ENCODE assay signal across 22 cellular contexts in the genomic region with DNA sequence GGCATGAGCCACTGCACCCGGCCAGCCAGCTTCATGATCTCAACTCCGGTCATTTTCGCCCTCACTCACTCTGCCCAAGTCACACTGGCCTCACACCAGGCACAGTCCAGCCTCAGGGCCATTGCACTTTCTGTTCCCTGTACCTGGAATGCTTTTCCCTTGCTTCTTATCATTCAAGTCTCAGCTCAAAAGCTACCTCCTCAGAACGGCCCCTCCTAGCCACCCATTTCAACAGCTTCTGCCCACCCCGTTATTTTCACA. TPM values are rescaled to one million over a fixed set of nuclear protein-coding genes. Genes with fewer than 3 reads are reported as not detected.
DNase-seq lines count a peak whose midpoint lies in the region; ATAC-seq and TF ChIP-seq lines count a peak whose summit lies in the region.
"Had no signal": no experiment of that assay in that cellular context is flagged by ENCODE, and none has a peak within 500 bp of the region (broad histone marks: within the 10 kb centered on the region; RNA-seq: fewer than 3 reads in every experiment).

No MANE protein-coding gene starts in this region.

- peaks cover 12% of the 10 kb centered on the region for H3K4me1 ChIP-seq in osteoblast (ENCODE audit: insufficient read depth, low read length)

- DNase-seq in stimulated activated naive CD8-positive, alpha-beta T cell treated with anti-CD3 and anti-CD28 coated beads, Interleukin-15, Interleukin-2, amounts not matched to agents 100 U/mL and 50 U/mL, for 24 hours: no peak
- DNase-seq in T-cell (no peak), memory B cell (ENCODE audit: low spot score in 2 of 2) (no peak), type B pancreatic cell (ENCODE audit: extremely low spot score, unreplicated experiment) (no peak), osteoblast (ENCODE audit: insufficient read length, low spot score, missing footprints) (no peak)
- DNase-seq: CD8-positive, alpha-beta T cell; GDM1; H9; NCI-H1105; NCI-H146; NCI-H2029; NCI-H510A treated with DMSO at 0.1 percent for 48 hours; NCI-H774; NK-92 treated with Interleukin-12 subunit alpha and Interleukin-12 subunit beta, amount 100 ng/mL, for 24 hours; SJCRH30 had no signal

- peaks cover 45% of the 10 kb centered on the region for H3K27me3 ChIP-seq in osteoblast (ENCODE audit: insufficient read depth, low read length)

- peaks cover 19% of the 10 kb centered on the region for H3K4me1 Mint-ChIP-seq in stimulated activated naive CD8-positive, alpha-beta T cell treated with anti-CD3 and anti-CD28 coated beads, Interleukin-15, Interleukin-2, amounts not matched to agents 100 ng/mL and 50 ng/mL, for 24 hours (ENCODE audit: low read depth)
- H3K4me1 Mint-ChIP-seq in T-cell (peaks cover 40 to 46% (median 43%) of the 10 kb centered on the region in 3 donors), memory B cell (peaks cover 24% of the 10 kb centered on the region), type B pancreatic cell (ENCODE audit: unreplicated experiment) (peaks cover 24% of the 10 kb centered on the region)

- H3K9me3 Mint-ChIP-seq in stimulated activated naive CD8-positive, alpha-beta T cell treated with anti-CD3 and anti-CD28 coated beads, Interleukin-15, Interleukin-2, amounts not matched to agents 100 ng/mL and 50 ng/mL, for 24 hours: no peaks in the 10 kb centered on the region
- H3K9me3 Mint-ChIP-seq in T-cell (no peaks in the 10 kb centered on the region), memory B cell (no peaks in the 10 kb centered on the region), type B pancreatic cell (no peaks in the 10 kb centered on the region)
- H3K9me3 Mint-ChIP-seq: CD8-positive, alpha-beta T cell; H9 had no signal

- no peak overlapping the region for H2AFZ ChIP-seq in osteoblast (ENCODE audit: low read length)
- H2AFZ ChIP-seq: GM23248 had no signal

- no peak overlapping the region for H3K4me3 Mint-ChIP-seq in stimulated activated naive CD8-positive, alpha-beta T cell treated with anti-CD3 and anti-CD28 coated beads, Interleukin-15, Interleukin-2, amounts not matched to agents 100 ng/mL and 50 ng/mL, for 24 hours
- H3K4me3 Mint-ChIP-seq in T-cell (no peak overlapping the region), memory B cell (peak overlapping the region; percentile 0), type B pancreatic cell (peak overlapping the region; percentile 70)

- peak overlapping the region; percentile 22 for H3K27ac Mint-ChIP-seq in stimulated activated naive CD8-positive, alpha-beta T cell treated with anti-CD3 and anti-CD28 coated beads, Interleukin-15, Interleukin-2, amounts not matched to agents 100 ng/mL and 50 ng/mL, for 24 hours
- peak overlapping the region; percentile 16 to 66 for H3K27ac Mint-ChIP-seq in T-cell
- H3K27ac Mint-ChIP-seq in memory B cell: no peak overlapping the region
- H3K27ac Mint-ChIP-seq in type B pancreatic cell: peak overlapping the region; percentile 70
- H3K27ac Mint-ChIP-seq: CD8-positive, alpha-beta T cell; H9 had no signal

- H3K36me3 ChIP-seq in osteoblast (ENCODE audit: insufficient read depth, low read length): no peaks in the 10 kb centered on the region
- H3K36me3 ChIP-seq: BLaER1, SJCRH30 had no signal

- no peak for ATAC-seq in stimulated activated naive CD8-positive, alpha-beta T cell treated with anti-CD3 and anti-CD28 coated beads, Interleukin-15, Interleukin-2, amounts not matched to agents 100 U/mL and 50 U/mL, for 24 hours
- ATAC-seq in T-cell (replicated peaks in 1 of 4) (no peak), memory B cell (ENCODE audit: low read depth) (no peak), GM18861 (IDR thresholded peaks at IDR 0.05; ENCODE audit: unreplicated experiment) (no peak), HG03342 (IDR thresholded peaks at IDR 0.05; ENCODE audit: unreplicated experiment) (no peak)
- ATAC-seq: CD8-positive, alpha-beta T cell had no signal

- H3K4me2 ChIP-seq in osteoblast (ENCODE audit: insufficient read depth, low read length): no peak overlapping the region
- H3K4me2 ChIP-seq: BLaER1 had no signal

- H3K27ac ChIP-seq in osteoblast (ENCODE audit: low read depth, low read length): no peak overlapping the region
- H3K27ac ChIP-seq: BLaER1, GM23248, SJCRH30 had no signal

- CTCF ChIA-PET in T-cell (lab: Charles Lee): interaction anchor here in 1 of 2 donors (0.5 kb wide), 1 partner anchor 1057 kb away, joined by 3 read pairs; no protein-coding TSS in a partner anchor

- no peak overlapping the region for H3K4me3 ChIP-seq in osteoblast (ENCODE audit: insufficient read depth, low read length)
- H3K4me3 ChIP-seq: BLaER1, GM23248, SJCRH30 had no signal

- H3K36me3 Mint-ChIP-seq in stimulated activated naive CD8-positive, alpha-beta T cell treated with anti-CD3 and anti-CD28 coated beads, Interleukin-15, Interleukin-2, amounts not matched to agents 100 ng/mL and 50 ng/mL, for 24 hours (ENCODE audit: low read depth): no peaks in the 10 kb centered on the region
- H3K36me3 Mint-ChIP-seq in T-cell: no peaks in the 10 kb centered on the region
- no peaks in the 10 kb centered on the region for H3K36me3 Mint-ChIP-seq in memory B cell
- peaks cover 3% of the 10 kb centered on the region for H3K36me3 Mint-ChIP-seq in type B pancreatic cell
- H3K36me3 Mint-ChIP-seq: CD8-positive, alpha-beta T cell had no signal

- H3K9me3 ChIP-seq in osteoblast (ENCODE audit: low read depth, low read length): no peaks in the 10 kb centered on the region
- H3K9me3 ChIP-seq: BLaER1, SJCRH30 had no signal

- TF ChIP-seq CTCF in type B pancreatic cell (conservative IDR thresholded peaks at IDR 0.05): no peak
- TF ChIP-seq CTCF in osteoblast (IDR thresholded peaks at IDR 0.05; ENCODE audit: extremely low read depth, low read depth, low read length): no peak

- H3K79me2 ChIP-seq in osteoblast (ENCODE audit: insufficient read depth, low read length): no peaks in the 10 kb centered on the region

- no peaks in the 10 kb centered on the region for H4K20me1 ChIP-seq in osteoblast (ENCODE audit: insufficient read depth, low read length)
- H4K20me1 ChIP-seq: BLaER1 had no signal

- POLR2A ChIA-PET in T-cell (lab: Charles Lee): no interaction called here

- peaks cover 12% of the 10 kb centered on the region for H3K27me3 Mint-ChIP-seq in stimulated activated naive CD8-positive, alpha-beta T cell treated with anti-CD3 and anti-CD28 coated beads, Interleukin-15, Interleukin-2, amounts not matched to agents 100 ng/mL and 50 ng/mL, for 24 hours
- H3K27me3 Mint-ChIP-seq in T-cell: peaks cover 0 to 4% of the 10 kb centered on the region in 2 donors
- H3K27me3 Mint-ChIP-seq in memory B cell: peaks cover 21% of the 10 kb centered on the region
- H3K27me3 Mint-ChIP-seq in type B pancreatic cell: peaks cover 52% of the 10 kb centered on the region

RNA-seq across cellular contexts. Expression of a gene that starts 2.5 kb away (rescaled TPM):
- total RNA-seq in T-cell: 10 to 100 TPM; 16.7 to 29.7 (median 21.5) TPM
- total RNA-seq in type B pancreatic cell (ENCODE audit: low replicate concordance): 37.7 and 52.8 TPM in 2 replicates
- 2.4 and 5.1 TPM in 2 replicates for total RNA-seq in osteoblast
- total RNA-seq: HT1080 had no signal

RNA-seq across cellular contexts. Expression of a gene that starts 30.8 kb away (rescaled TPM):
- 1,000 to 10,000 TPM in 3 of 5 donors, 100 to 1,000 TPM in 2; 777 to 1,202 (median 1,047) TPM for total RNA-seq in T-cell
- total RNA-seq in type B pancreatic cell (ENCODE audit: low replicate concordance): 302 and 418 TPM in 2 replicates
- total RNA-seq in osteoblast: 209 and 211 TPM in 2 replicates

RNA-seq across cellular contexts. Expression of a gene that starts 54.2 kb away (rescaled TPM):
- total RNA-seq in T-cell (under 1 TPM in 3 of 5 donors, not detected in 2; 0.36 to 0.61 (median 0.50) TPM), type B pancreatic cell (ENCODE audit: low replicate concordance) (3.8 TPM in 2 replicates), osteoblast (under 0.01 and 0.72 TPM in 2 replicates)
- total RNA-seq: A673; CD8-positive, alpha-beta T cell; HT1080 had no signal

Comparison
In these comparisons a context has a peak if more than half of its experiments do, and no peak if none do; other contexts are left out.
1. H3K4me3 Mint-ChIP-seq: peak in memory B cell (single experiment) and type B pancreatic cell (single experiment); none in stimulated activated naive CD8-positive, alpha-beta T cell treated with anti-CD3 and anti-CD28 coated beads, Interleukin-15, Interleukin-2, amounts not matched to agents 100 ng/mL and 50 ng/mL, for 24 hours (single experiment) and T-cell (0 of 3).